ENCODE assay signal across 8 cellular contexts in genomic region chr17:49497147-49498036, GRCh38. TPM values are rescaled to one million over a fixed set of nuclear protein-coding genes. Genes with fewer than 3 reads are reported as not detected.
DNase-seq lines count a peak whose midpoint lies in the region; ATAC-seq and TF ChIP-seq lines count a peak whose summit lies in the region.

No MANE protein-coding gene starts in this region.

- H3K4me3 ChIP-seq in astrocyte of the spinal cord (ENCODE audit: low read depth, low read length) = no peak overlapping the region

- TF ChIP-seq CTCF in astrocyte of the spinal cord (IDR thresholded peaks at IDR 0.05; ENCODE audit: low read depth, low read length) = no peak

- DNase-seq in EH (ENCODE audit: low read depth) = peak; percentile 47
- DNase-seq in NCI-H2227 treated with DMSO at 0.1 percent for 48 hours (lab: John Stamatoyannopoulos, UW) = peak; percentile 13
- peak; percentile 18 for DNase-seq in astrocyte of the spinal cord (ENCODE audit: low read depth, low spot score)
- peak; percentile 24 for DNase-seq in iris pigment epithelial cell (ENCODE audit: low read depth)
- DNase-seq in stimulated activated CD8-positive, alpha-beta memory T cell treated with anti-CD3 and anti-CD28 coated beads, Interleukin-4, amount 100 ng/mL, for 48 hours = peak; percentile 44
- no peak for DNase-seq in MV-4-11 (lab: John Stamatoyannopoulos, UW)
- DNase-seq in ureter (ENCODE audit: low spot score) = no peak

- in situ Hi-C loops in astrocyte of the spinal cord (cut with HindIII; ENCODE audit: low sequenced_read_pairs) = no loop called here

- ATAC-seq in HG03432 (IDR thresholded peaks at IDR 0.05; ENCODE audit: unreplicated experiment) = no peak

RNA-seq across cellular contexts. Expression of gene NGFR, which starts 2.3 kb away (rescaled TPM):
- 10.0 TPM for total RNA-seq in ureter

Comparison
In these comparisons a context has a peak if more than half of its experiments do, and no peak if none do; other contexts are left out.
1. DNase-seq: peak in EH (single experiment), NCI-H2227 treated with DMSO at 0.1 percent for 48 hours (single experiment), astrocyte of the spinal cord (single experiment), iris pigment epithelial cell (single experiment) and stimulated activated CD8-positive, alpha-beta memory T cell treated with anti-CD3 and anti-CD28 coated beads, Interleukin-4, amount 100 ng/mL, for 48 hours (single experiment); none in MV-4-11 (single experiment) and ureter (single experiment).